7 cellular contexts compared by ENCODE assay signal in genomic region chr7:151519765-151520418, GRCh38.
DNase-seq lines count a peak whose midpoint lies in the region; ATAC-seq, FAIRE-seq and TF ChIP-seq lines count a peak whose summit lies in the region.

TSS of gene RHEB (minus strand) at chr7:151519895. CDS start at chr7:151519511, 384 bp downstream.

- TF ChIP-seq CTCF in astrocyte of the spinal cord (IDR thresholded peaks at IDR 0.05; ENCODE audit: low read depth, low read length) (no peak), retinal pigment epithelial cell (conservative IDR thresholded peaks at IDR 0.05; ENCODE audit: low read depth, low read length) (no peak)

- FAIRE-seq in GM18507 (lab: Jason Lieb, UNC): peak; percentile 82

- peak; percentile 76 for ATAC-seq in HG03025 (IDR thresholded peaks at IDR 0.05; ENCODE audit: low FRiP score, unreplicated experiment)

- H3K4me3 ChIP-seq in astrocyte of the spinal cord (ENCODE audit: low read depth, low read length) (peak within 1 kb of the TSS; percentile 83), retinal pigment epithelial cell (ENCODE audit: low read length) (peak within 1 kb of the TSS; percentile 94)

- DNase-seq in GM18507 (ENCODE audit: extremely low spot score, insufficient read length, low read depth) (peak; percentile 84), NCI-H2081 (lab: John Stamatoyannopoulos, UW) (peak; percentile 100), T1000 (lab: John Stamatoyannopoulos, UW) (peak; percentile 98), astrocyte of the spinal cord (ENCODE audit: low read depth, low spot score) (peak; percentile 100), hypothalamus (lab: John Stamatoyannopoulos, UW) (peak; percentile 61 to 98 (median 96)), retinal pigment epithelial cell (ENCODE audit: low read depth) (peak; percentile 97)

- in situ Hi-C loops in astrocyte of the spinal cord (cut with HindIII; ENCODE audit: low sequenced_read_pairs): no loop called here

Comparison
In these comparisons a context has a peak if more than half of its experiments do, and no peak if none do; other contexts are left out.
1. Peak in every context shown above with its lines: DNase-seq, ATAC-seq and H3K4me3 ChIP-seq.